In genomic region chr15:85494035-85494793, GRCh38 we compare ENCODE assay signal across 1 cellular context.
TF ChIP-seq lines count a peak whose summit lies in the region.

No MANE protein-coding gene starts in this region.

TF ChIP-seq in HEK293, 187 proteins besides CTCF, POLR2A, EP300 and RAD21 (continued from another document):
- TF ChIP-seq ZBTB10 (tag by site-specific recombination; IDR thresholded peaks at IDR 0.05) (no peak), ZSCAN5A (tag by site-specific recombination; IDR thresholded peaks at IDR 0.05) (no peak), ZBTB48 (tag by site-specific recombination; IDR thresholded peaks at IDR 0.05) (no peak), SCRT2 (tag by site-specific recombination; IDR thresholded peaks at IDR 0.05) (peak; percentile 18; the same call in 1 of the 2 replicates), PBX3 (CRISPR knock-in tag; IDR thresholded peaks at IDR 0.05) (no peak), ZNF18 (tag by site-specific recombination; IDR thresholded peaks at IDR 0.05) (no peak), ZSCAN4 (tag by site-specific recombination; IDR thresholded peaks at IDR 0.05) (no peak), ZNF214 (tag by site-specific recombination; IDR thresholded peaks at IDR 0.05; ENCODE audit: borderline replicate concordance) (no peak), ZNF19 (tag by site-specific recombination; IDR thresholded peaks at IDR 0.05; ENCODE audit: low read depth) (no peak), TSHZ1 (tag by site-specific recombination; IDR thresholded peaks at IDR 0.05; ENCODE audit: borderline replicate concordance) (no peak; the same call in 1 of the 2 replicates), ZNF174 (tag by site-specific recombination; IDR thresholded peaks at IDR 0.05) (no peak), GLI2 (tag by site-specific recombination; IDR thresholded peaks at IDR 0.05; ENCODE audit: borderline replicate concordance, low read depth) (no peak), ZNF610 (tag by site-specific recombination; IDR thresholded peaks at IDR 0.05; ENCODE audit: borderline replicate concordance) (no peak), PRDM6 (tag by site-specific recombination; IDR thresholded peaks at IDR 0.05) (no peak), ZBTB21 (tag by site-specific recombination; IDR thresholded peaks at IDR 0.05) (0 out of 2 replicates have a peak, but pooled peaks have one; percentile 22), ZNF549 (tag by site-specific recombination; IDR thresholded peaks at IDR 0.05) (no peak), ZNF184 (tag by site-specific recombination; IDR thresholded peaks at IDR 0.05) (no peak)
